Comparison of ENCODE assay signal across 1 cellular context in the genomic region with DNA sequence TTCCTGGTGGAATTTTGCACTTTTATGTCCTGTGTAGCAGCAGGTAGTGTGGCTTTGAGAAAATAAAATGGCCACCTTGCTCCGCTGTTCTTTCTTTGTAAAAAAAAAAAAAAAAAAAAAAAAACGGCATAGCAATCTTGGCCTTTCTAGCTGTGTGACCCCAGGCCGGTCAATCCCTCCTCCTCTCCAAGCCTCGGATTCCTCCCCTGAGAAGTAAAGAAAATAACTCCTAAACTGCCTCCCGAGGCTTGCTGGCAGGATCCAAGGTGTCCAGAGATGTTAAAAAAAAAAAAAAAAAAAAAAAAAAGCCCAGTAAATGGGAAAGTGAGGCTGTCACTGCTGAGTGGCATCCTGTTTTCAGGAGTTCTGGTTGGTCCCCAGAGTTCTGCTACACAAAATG.
TF ChIP-seq lines count a peak whose summit lies in the region.

No MANE protein-coding gene starts in this region.

TF ChIP-seq in GM12878, 131 proteins besides CTCF, POLR2A, EP300 and RAD21 (continued from another document):
- TF ChIP-seq EGR1 (IDR thresholded peaks at IDR 0.05; ENCODE audit: borderline replicate concordance in 1 of 2, low read depth in 2 of 2, low read length in 2 of 2): no peak
